13 cellular contexts compared by ENCODE assay signal in genomic region chr1:28160677-28161328, GRCh38. TPM values are rescaled to one million over a fixed set of nuclear protein-coding genes. Genes with fewer than 3 reads are reported as not detected.
DNase-seq lines count a peak whose midpoint lies in the region; ATAC-seq and TF ChIP-seq lines count a peak whose summit lies in the region.
"Had no signal": no experiment of that assay in that cellular context is flagged by ENCODE, and none has a peak within 500 bp of the region (broad histone marks: within the 10 kb centered on the region; RNA-seq: fewer than 3 reads in every experiment).

No MANE protein-coding gene starts in this region.

- DNase-seq in RWPE1 (ENCODE audit: low spot score) = peak; percentile 22
- no peak for DNase-seq in esophagus squamous epithelium (lab: John Stamatoyannopoulos, UW)
- DNase-seq in mucosa of descending colon = peak in 1 of 3 donors; percentile 31
- no peak for DNase-seq in activated CD8-positive, alpha-beta T cell treated with anti-CD3 and anti-CD28 coated beads for 36 hours
- DNase-seq in SJCRH30 = no peak
- DNase-seq: activated naive CD4-positive, alpha-beta T cell; GF-D8; NCI-H187 treated with DMSO at 0.1 percent for 48 hours; stimulated activated CD4-positive, alpha-beta T cell treated with anti-CD3 and anti-CD28 coated beads, Interleukin-4, amount 100 ng/mL, for 1 hour had no signal

- POLR2A ChIA-PET in RWPE1 (lab: Yijun Ruan, JAX; ENCODE audit: low non-redundant PET) = no interaction called here
- POLR2A ChIA-PET in activated CD8-positive, alpha-beta T cell treated with anti-CD3 and anti-CD28 coated beads for 36 hours (lab: Charles Lee) = interaction anchor here (1.2 to 1.6 kb wide), 3 partner anchors 9 to 39 kb away, joined by 4 to 6 read pairs (median 4); no protein-coding TSS in a partner anchor

- peak overlapping the region; percentile 54 for H3K27ac ChIP-seq in ACC112 (ENCODE audit: low read depth, low read length)
- H3K27ac ChIP-seq in RWPE1 = peak overlapping the region; percentile 34; the same call in 1 of the 2 replicates
- H3K27ac ChIP-seq in esophagus squamous epithelium = peak overlapping the region; percentile 58 to 86 (median 78)
- no peak overlapping the region for H3K27ac ChIP-seq in SJCRH30

- no peaks in the 10 kb centered on the region for H3K27me3 ChIP-seq in ACC112 (ENCODE audit: insufficient read depth, low read length)
- no peaks in the 10 kb centered on the region for H3K27me3 ChIP-seq in esophagus squamous epithelium
- no peaks in the 10 kb centered on the region; the same call in 1 of the 2 replicates for H3K27me3 ChIP-seq in SJCRH30

- no peak for TF ChIP-seq POLR2A in esophagus squamous epithelium (IDR thresholded peaks at IDR 0.05)

- H3K4me3 ChIP-seq in ACC112 (ENCODE audit: low read depth, low read length) (no peak overlapping the region), esophagus squamous epithelium (no peak overlapping the region), mucosa of descending colon (no peak overlapping the region), SJCRH30 (no peak overlapping the region)

- no peaks in the 10 kb centered on the region for H3K36me3 ChIP-seq in ACC112 (ENCODE audit: insufficient read depth, low read length)
- H3K36me3 ChIP-seq in esophagus squamous epithelium = no peaks in the 10 kb centered on the region
- no peaks in the 10 kb centered on the region for H3K36me3 ChIP-seq in mucosa of descending colon (ENCODE audit: low read depth)
- H3K36me3 ChIP-seq in SJCRH30 = no peaks in the 10 kb centered on the region

- CTCF ChIA-PET in RWPE1 (lab: Yijun Ruan, JAX) = interaction anchor here (0.6 to 1.0 kb wide), 2 partner anchors 9 to 161 kb away, joined by 5 read pairs; no protein-coding TSS in a partner anchor
- CTCF ChIA-PET in activated CD8-positive, alpha-beta T cell treated with anti-CD3 and anti-CD28 coated beads for 36 hours (lab: Charles Lee) = interaction anchor here (1.1 to 1.3 kb wide), 2 partner anchors 49 to 69 kb away, joined by 4 to 8 read pairs; no protein-coding TSS in a partner anchor

- no peaks in the 10 kb centered on the region for H3K4me1 Mint-ChIP-seq in activated CD8-positive, alpha-beta T cell treated with anti-CD3 and anti-CD28 coated beads for 36 hours (ENCODE audit: low read depth)

- H3K36me3 Mint-ChIP-seq in activated CD8-positive, alpha-beta T cell treated with anti-CD3 and anti-CD28 coated beads for 36 hours (ENCODE audit: low read depth) = no peaks in the 10 kb centered on the region

- peak overlapping the region; percentile 84 for H2AFZ ChIP-seq in ACC112 (ENCODE audit: low read length, unreplicated experiment)

- no peak overlapping the region for H3K27ac Mint-ChIP-seq in activated CD8-positive, alpha-beta T cell treated with anti-CD3 and anti-CD28 coated beads for 36 hours

- intact Hi-C loops in esophagus squamous epithelium (cut with DNase I) (no loop called here), mucosa of descending colon (cut with DNase I, micrococcal nuclease) (no loop called here)
- intact Hi-C loops in activated CD8-positive, alpha-beta T cell treated with anti-CD3 and anti-CD28 coated beads for 36 hours (cut with micrococcal nuclease) = no loop called here

- H3K79me2 ChIP-seq in ACC112 (ENCODE audit: control insufficient read depth, insufficient read depth, low read length, unreplicated experiment) = no peaks in the 10 kb centered on the region

- no peaks in the 10 kb centered on the region for H3K9me3 ChIP-seq in esophagus squamous epithelium
- H3K9me3 ChIP-seq in mucosa of descending colon = no peaks in the 10 kb centered on the region
- no peaks in the 10 kb centered on the region for H3K9me3 ChIP-seq in SJCRH30 (replicated peaks)

- peaks cover 25% of the 10 kb centered on the region for H3K27me3 Mint-ChIP-seq in activated CD8-positive, alpha-beta T cell treated with anti-CD3 and anti-CD28 coated beads for 36 hours

- TF ChIP-seq CTCF in RWPE1 (conservative IDR thresholded peaks at IDR 0.05; ENCODE audit: low read depth) = no peak
- no peak for TF ChIP-seq CTCF in esophagus squamous epithelium (IDR thresholded peaks at IDR 0.05)
- no peak for TF ChIP-seq CTCF in mucosa of descending colon (IDR thresholded peaks at IDR 0.05)
- no peak for TF ChIP-seq CTCF in activated CD8-positive, alpha-beta T cell treated with anti-CD3 and anti-CD28 coated beads for 36 hours (IDR thresholded peaks at IDR 0.05)

- H3K9me3 Mint-ChIP-seq in activated CD8-positive, alpha-beta T cell treated with anti-CD3 and anti-CD28 coated beads for 36 hours = peaks cover under 1% of the 10 kb centered on the region

- H3K4me3 Mint-ChIP-seq in activated CD8-positive, alpha-beta T cell treated with anti-CD3 and anti-CD28 coated beads for 36 hours = no peak overlapping the region

- H3K4me1 ChIP-seq in ACC112 (ENCODE audit: control insufficient read depth, insufficient read depth, low read length, unreplicated experiment) = peaks cover 5% of the 10 kb centered on the region
- peaks cover 6 to 51% (median 28%) of the 10 kb centered on the region in 3 donors for H3K4me1 ChIP-seq in esophagus squamous epithelium
- no peaks in the 10 kb centered on the region for H3K4me1 ChIP-seq in mucosa of descending colon (ENCODE audit: low read depth)
- H3K4me1 ChIP-seq in SJCRH30 = no peaks in the 10 kb centered on the region

- ATAC-seq in mucosa of descending colon (peak; percentile 86), HG03442 (IDR thresholded peaks at IDR 0.05; ENCODE audit: unreplicated experiment) (no peak), HG03280 (IDR thresholded peaks at IDR 0.05; ENCODE audit: unreplicated experiment) (no peak)
- no peak for ATAC-seq in activated CD8-positive, alpha-beta T cell treated with anti-CD3 and anti-CD28 coated beads for 36 hours

- WGBS in esophagus squamous epithelium, 2 donors = 48 to 49% methylated on average over 5 of the region's 5 CpGs

RNA-seq across cellular contexts. Expression of gene PTAFR, which starts 15.7 kb away (rescaled TPM):
- 10 to 100 TPM in 1 of 4 donors, 1 to 10 TPM in 3; 2.7 to 12.8 (median 8.9) TPM for total RNA-seq in esophagus squamous epithelium
- total RNA-seq in mucosa of descending colon = 1 to 10 TPM; 2.4 to 4.8 (median 4.0) TPM
- under 1 TPM; 0.16 to 0.25 TPM for total RNA-seq in activated CD8-positive, alpha-beta T cell treated with anti-CD3 and anti-CD28 coated beads for 36 hours
- total RNA-seq in SJCRH30 (2014; rRNA removed; shearing (Covaris generic)) = 0.04 TPM in 1 of 2 replicates, not detected in the other
- total RNA-seq: myocyte had no signal
